In the genomic region with DNA sequence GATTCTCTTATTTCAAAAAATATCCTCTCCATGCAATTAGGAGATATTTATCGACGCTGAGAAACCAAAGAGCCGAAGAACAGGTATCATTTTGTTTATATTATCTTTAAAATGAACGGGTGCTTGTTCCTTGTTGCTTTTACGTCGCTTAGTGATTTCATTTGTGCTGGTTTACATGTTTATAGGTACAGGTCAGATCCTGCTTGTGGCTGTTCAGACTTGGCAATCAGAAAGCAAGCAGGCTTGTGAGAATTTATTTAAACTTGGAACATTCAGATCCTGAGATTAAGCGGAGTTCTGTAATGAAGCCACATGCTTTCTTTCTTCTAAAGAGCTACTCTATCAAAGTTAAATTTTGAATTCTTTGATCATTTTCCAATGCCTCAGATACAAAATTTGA, we compare ENCODE assay signal across 9 cellular contexts. TPM values are rescaled to one million over a fixed set of nuclear protein-coding genes. Genes with fewer than 3 reads are reported as not detected.
DNase-seq lines count a peak whose midpoint lies in the region; ATAC-seq and TF ChIP-seq lines count a peak whose summit lies in the region.
"Had no signal": no experiment of that assay in that cellular context is flagged by ENCODE, and none has a peak within 500 bp of the region (broad histone marks: within the 10 kb centered on the region; RNA-seq: fewer than 3 reads in every experiment).

No MANE protein-coding gene starts in this region.

- no peak for TF ChIP-seq CTCF in activated CD8-positive, alpha-beta T cell treated with anti-CD3 and anti-CD28 coated beads for 36 hours (IDR thresholded peaks at IDR 0.05)
- TF ChIP-seq CTCF in fibroblast of pulmonary artery (IDR thresholded peaks at IDR 0.05; ENCODE audit: low read length, missing control alignments): no peak

- intact Hi-C loops in activated CD8-positive, alpha-beta T cell treated with anti-CD3 and anti-CD28 coated beads for 36 hours (cut with micrococcal nuclease): no loop called here
- intact Hi-C loops in sciatic nerve (cut with DNase I): no loop called here

- POLR2A ChIA-PET in activated CD8-positive, alpha-beta T cell treated with anti-CD3 and anti-CD28 coated beads for 36 hours (lab: Charles Lee): interaction anchor here (0.6 to 4.4 kb wide), 3 partner anchors 39 to 279 kb away, joined by 3 to 23 read pairs (median 3); partner anchors contain the start of gene ATP2C1
- POLR2A ChIA-PET in activated CD8-positive, alpha-beta T cell treated with anti-CD3 and anti-CD28 coated beads, Interleukin-2, amount 10 ng/mL, durations not matched to agents 7 days and 5 days (lab: Charles Lee): interaction anchor here (6.7 kb wide), 1 partner anchor 43 kb away, joined by 58 read pairs; the partner anchor contains the start of gene ATP2C1

- H3K36me3 Mint-ChIP-seq in activated CD8-positive, alpha-beta T cell treated with anti-CD3 and anti-CD28 coated beads for 36 hours (ENCODE audit: low read depth): no peaks in the 10 kb centered on the region
- no peaks in the 10 kb centered on the region for H3K36me3 Mint-ChIP-seq in activated CD8-positive, alpha-beta T cell treated with anti-CD3 and anti-CD28 coated beads, Interleukin-2, amount 10 ng/mL, durations not matched to agents 7 days and 5 days (ENCODE audit: low read depth)

- H3K27ac Mint-ChIP-seq in activated CD8-positive, alpha-beta T cell treated with anti-CD3 and anti-CD28 coated beads for 36 hours: peak overlapping the region; percentile 36
- no peak overlapping the region for H3K27ac Mint-ChIP-seq in activated CD8-positive, alpha-beta T cell treated with anti-CD3 and anti-CD28 coated beads, Interleukin-2, amount 10 ng/mL, durations not matched to agents 7 days and 5 days
- H3K27ac Mint-ChIP-seq in stimulated activated naive CD8-positive, alpha-beta T cell treated with anti-CD3 and anti-CD28 coated beads, Interleukin-15, amount 100 ng/mL, for 72 hours: peak overlapping the region; percentile 93 to 98

- ATAC-seq in activated CD8-positive, alpha-beta T cell treated with anti-CD3 and anti-CD28 coated beads for 36 hours: no peak
- ATAC-seq in activated CD8-positive, alpha-beta T cell treated with anti-CD3 and anti-CD28 coated beads, Interleukin-2, amount 10 ng/mL, durations not matched to agents 7 days and 5 days: no peak
- no peak for ATAC-seq in stimulated activated naive CD8-positive, alpha-beta T cell treated with anti-CD3 and anti-CD28 coated beads, Interleukin-15, amount 100 ng/mL, for 72 hours
- ATAC-seq in sciatic nerve (no peak), HG03139 (IDR thresholded peaks at IDR 0.05; ENCODE audit: unreplicated experiment) (no peak)

- peaks cover 29% of the 10 kb centered on the region for H3K27me3 Mint-ChIP-seq in activated CD8-positive, alpha-beta T cell treated with anti-CD3 and anti-CD28 coated beads for 36 hours
- peaks cover 16% of the 10 kb centered on the region for H3K27me3 Mint-ChIP-seq in activated CD8-positive, alpha-beta T cell treated with anti-CD3 and anti-CD28 coated beads, Interleukin-2, amount 10 ng/mL, durations not matched to agents 7 days and 5 days (ENCODE audit: low read depth)
- peaks cover 37% of the 10 kb centered on the region for H3K27me3 Mint-ChIP-seq in stimulated activated naive CD8-positive, alpha-beta T cell treated with anti-CD3 and anti-CD28 coated beads, Interleukin-15, amount 100 ng/mL, for 72 hours

- CTCF ChIA-PET in activated CD8-positive, alpha-beta T cell treated with anti-CD3 and anti-CD28 coated beads for 36 hours (lab: Charles Lee): interaction anchor here (0.7 to 4.3 kb wide), 6 partner anchors 40 to 91 kb away, joined by 3 to 19 read pairs (median 8); partner anchors contain the start of gene ATP2C1
- CTCF ChIA-PET in activated CD8-positive, alpha-beta T cell treated with anti-CD3 and anti-CD28 coated beads, Interleukin-2, amount 10 ng/mL, durations not matched to agents 7 days and 5 days (lab: Charles Lee): interaction anchor here (1.1 to 4.6 kb wide), 4 partner anchors 9 to 91 kb away, joined by 3 to 62 read pairs (median 6); partner anchors contain the start of gene ATP2C1

- DNase-seq in activated CD8-positive, alpha-beta T cell treated with anti-CD3 and anti-CD28 coated beads for 36 hours: no peak
- no peak for DNase-seq in activated CD8-positive, alpha-beta T cell treated with anti-CD3 and anti-CD28 coated beads, Interleukin-2, amount 10 ng/mL, durations not matched to agents 7 days and 5 days
- DNase-seq in RPMI7951 (ENCODE audit: low read depth): peak; percentile 22
- DNase-seq in fibroblast of pulmonary artery (ENCODE audit: low read depth): peak; percentile 35
- DNase-seq in stimulated activated naive CD8-positive, alpha-beta T cell treated with anti-CD3 and anti-CD28 coated beads, Interleukin-15, amount 100 ng/mL, for 72 hours: no peak
- no peak for DNase-seq in activated gamma-delta T cell (lab: John Stamatoyannopoulos, UW)
- DNase-seq in sciatic nerve (ENCODE audit: low spot score): no peak
- DNase-seq: MG63 had no signal

- peak overlapping the region; percentile 57 for H3K4me3 Mint-ChIP-seq in activated CD8-positive, alpha-beta T cell treated with anti-CD3 and anti-CD28 coated beads for 36 hours
- H3K4me3 Mint-ChIP-seq in activated CD8-positive, alpha-beta T cell treated with anti-CD3 and anti-CD28 coated beads, Interleukin-2, amount 10 ng/mL, durations not matched to agents 7 days and 5 days: no peak overlapping the region
- H3K4me3 Mint-ChIP-seq in stimulated activated naive CD8-positive, alpha-beta T cell treated with anti-CD3 and anti-CD28 coated beads, Interleukin-15, amount 100 ng/mL, for 72 hours: peak overlapping the region; percentile 71 to 80

- H3K9me3 Mint-ChIP-seq in activated CD8-positive, alpha-beta T cell treated with anti-CD3 and anti-CD28 coated beads for 36 hours: no peaks in the 10 kb centered on the region
- no peaks in the 10 kb centered on the region for H3K9me3 Mint-ChIP-seq in activated CD8-positive, alpha-beta T cell treated with anti-CD3 and anti-CD28 coated beads, Interleukin-2, amount 10 ng/mL, durations not matched to agents 7 days and 5 days (ENCODE audit: insufficient read depth)
- no peaks in the 10 kb centered on the region for H3K9me3 Mint-ChIP-seq in stimulated activated naive CD8-positive, alpha-beta T cell treated with anti-CD3 and anti-CD28 coated beads, Interleukin-15, amount 100 ng/mL, for 72 hours

- H3K4me1 Mint-ChIP-seq in activated CD8-positive, alpha-beta T cell treated with anti-CD3 and anti-CD28 coated beads for 36 hours (ENCODE audit: low read depth): peaks cover 40% of the 10 kb centered on the region
- peaks cover 20% of the 10 kb centered on the region for H3K4me1 Mint-ChIP-seq in activated CD8-positive, alpha-beta T cell treated with anti-CD3 and anti-CD28 coated beads, Interleukin-2, amount 10 ng/mL, durations not matched to agents 7 days and 5 days (ENCODE audit: low read depth)
- peaks cover 51% of the 10 kb centered on the region for H3K4me1 Mint-ChIP-seq in stimulated activated naive CD8-positive, alpha-beta T cell treated with anti-CD3 and anti-CD28 coated beads, Interleukin-15, amount 100 ng/mL, for 72 hours

- peak overlapping the region; percentile 2 for H3K4me3 ChIP-seq in fibroblast of pulmonary artery (replicated peaks; ENCODE audit: low read depth, low read length)
- H3K4me3 ChIP-seq: MG63 had no signal

RNA-seq across cellular contexts. Expression of gene ATP2C1, which starts 43.0 kb away (rescaled TPM):
- 10 to 100 TPM; 46.4 to 46.8 TPM for total RNA-seq in activated CD8-positive, alpha-beta T cell treated with anti-CD3 and anti-CD28 coated beads for 36 hours
- 10 to 100 TPM; 45.5 to 52.7 TPM for total RNA-seq in activated CD8-positive, alpha-beta T cell treated with anti-CD3 and anti-CD28 coated beads, Interleukin-2, amount 10 ng/mL, durations not matched to agents 7 days and 5 days
- 62.5 and 67.1 TPM in 2 replicates for total RNA-seq in RPMI7951 (2014; rRNA removed; shearing (Covaris generic))
- 76.9 TPM for total RNA-seq in sciatic nerve

Comparison
In these comparisons a context has a peak if more than half of its experiments do, and no peak if none do; other contexts are left out.
1. DNase-seq: peak in RPMI7951 (single experiment) and fibroblast of pulmonary artery (single experiment); none in activated CD8-positive, alpha-beta T cell treated with anti-CD3 and anti-CD28 coated beads for 36 hours (single experiment), activated CD8-positive, alpha-beta T cell treated with anti-CD3 and anti-CD28 coated beads, Interleukin-2, amount 10 ng/mL, durations not matched to agents 7 days and 5 days (single experiment), stimulated activated naive CD8-positive, alpha-beta T cell treated with anti-CD3 and anti-CD28 coated beads, Interleukin-15, amount 100 ng/mL, for 72 hours (0 of 2), activated gamma-delta T cell (single experiment) and sciatic nerve (single experiment).